ENCODE assay signal across 8 cellular contexts in the genomic region with DNA sequence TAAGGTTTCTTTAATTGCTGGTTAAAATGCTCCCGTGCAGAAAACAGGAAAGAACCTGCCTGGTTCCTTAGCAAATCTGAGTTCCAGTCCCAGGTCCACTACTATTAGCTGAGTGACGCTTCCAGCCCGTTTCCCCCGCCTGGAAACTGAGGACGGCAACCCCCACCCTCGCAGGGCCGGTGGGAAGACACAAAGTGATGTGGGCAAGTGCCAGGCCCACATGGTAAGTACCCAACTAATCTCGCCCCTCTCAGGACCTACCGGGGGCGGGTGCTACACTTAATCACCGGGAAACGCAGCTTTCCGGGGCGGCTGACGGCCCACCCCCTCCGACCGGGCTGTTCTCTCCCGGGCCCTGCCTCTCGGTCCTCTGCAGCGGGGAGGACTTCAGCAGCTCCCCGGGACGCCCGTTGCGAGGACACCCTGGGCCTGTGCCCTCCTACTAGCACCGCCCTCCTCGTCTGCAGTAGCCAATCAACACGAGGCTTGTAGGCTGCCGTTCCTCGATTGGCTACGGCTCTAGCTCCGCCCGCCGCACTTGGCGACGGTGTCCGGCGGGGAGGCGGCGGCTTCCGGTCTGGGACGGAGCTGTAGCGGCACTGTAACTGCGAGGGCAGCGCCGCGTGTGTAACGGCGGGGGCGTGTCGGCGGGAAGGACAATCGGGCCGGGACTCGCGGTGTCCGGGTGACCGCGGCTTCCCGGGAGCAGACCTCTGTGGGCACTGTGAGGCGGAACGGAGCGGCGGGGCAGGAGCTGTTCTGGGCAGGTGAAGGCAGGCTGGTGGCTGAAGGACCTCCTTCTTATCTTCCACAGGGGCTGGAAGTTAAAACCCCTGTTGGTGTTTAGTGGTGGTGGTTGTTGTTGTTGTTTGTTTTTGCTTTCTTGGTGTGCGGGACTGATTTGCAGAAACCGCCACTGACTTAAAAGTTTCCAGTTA. TPM values are rescaled to one million over a fixed set of nuclear protein-coding genes. Genes with fewer than 3 reads are reported as not detected.
A peak's percentile ranks its signal among the peaks of the same experiment; 100 is the strongest.
DNase-seq lines count a peak whose midpoint lies in the region; ATAC-seq and TF ChIP-seq lines count a peak whose summit lies in the region.

A gene with protein sequence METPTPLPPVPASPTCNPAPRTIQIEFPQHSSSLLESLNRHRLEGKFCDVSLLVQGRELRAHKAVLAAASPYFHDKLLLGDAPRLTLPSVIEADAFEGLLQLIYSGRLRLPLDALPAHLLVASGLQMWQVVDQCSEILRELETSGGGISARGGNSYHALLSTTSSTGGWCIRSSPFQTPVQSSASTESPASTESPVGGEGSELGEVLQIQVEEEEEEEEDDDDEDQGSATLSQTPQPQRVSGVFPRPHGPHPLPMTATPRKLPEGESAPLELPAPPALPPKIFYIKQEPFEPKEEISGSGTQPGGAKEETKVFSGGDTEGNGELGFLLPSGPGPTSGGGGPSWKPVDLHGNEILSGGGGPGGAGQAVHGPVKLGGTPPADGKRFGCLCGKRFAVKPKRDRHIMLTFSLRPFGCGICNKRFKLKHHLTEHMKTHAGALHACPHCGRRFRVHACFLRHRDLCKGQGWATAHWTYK (plus strand): TSS at position 568 of the 938 bp plus-strand sequence. CDS start 525 bp downstream, outside the sequence.

- 0 to 1% methylated on average over 35 to 65 of the region's 65 CpGs for WGBS in endodermal cell (ENCODE audit: insufficient coverage in 1 of 2, insufficient read length in 1 of 2), 2 experiments

- H3K9ac ChIP-seq in endodermal cell (ENCODE audit: extremely low read depth, low read length, poor library complexity, severe bottlenecking) = peak within 1 kb of the TSS; percentile 75

- H3K4me1 ChIP-seq in endodermal cell (ENCODE audit: control insufficient read depth, insufficient read depth, low read length) = no peaks in the 10 kb centered on the region

- peak within 1 kb of the TSS; percentile 86 for H3K27ac Mint-ChIP-seq in activated CD8-positive, alpha-beta memory T cell treated with anti-CD3 and anti-CD28 coated beads, Interleukin-2, amount 10 ng/mL, durations not matched to agents 7 days and 5 days
- peak within 1 kb of the TSS; percentile 91 for H3K27ac Mint-ChIP-seq in endodermal cell

- H3K9me3 Mint-ChIP-seq in activated CD8-positive, alpha-beta memory T cell treated with anti-CD3 and anti-CD28 coated beads, Interleukin-2, amount 10 ng/mL, durations not matched to agents 7 days and 5 days (ENCODE audit: low read depth) = no peaks in the 10 kb centered on the region
- H3K9me3 Mint-ChIP-seq in endodermal cell = no peaks in the 10 kb centered on the region

- H3K4me1 Mint-ChIP-seq in activated CD8-positive, alpha-beta memory T cell treated with anti-CD3 and anti-CD28 coated beads, Interleukin-2, amount 10 ng/mL, durations not matched to agents 7 days and 5 days = peaks cover 22% of the 10 kb centered on the region
- peaks cover 11% of the 10 kb centered on the region for H3K4me1 Mint-ChIP-seq in endodermal cell

- peak; percentile 96 for ATAC-seq in GM21390 (IDR thresholded peaks at IDR 0.05; ENCODE audit: unreplicated experiment)
- ATAC-seq in activated CD8-positive, alpha-beta memory T cell treated with anti-CD3 and anti-CD28 coated beads, Interleukin-2, amount 10 ng/mL, durations not matched to agents 7 days and 5 days = peak; percentile 99

- peak; percentile 96 for DNase-seq in Caki2 (ENCODE audit: low read depth)
- DNase-seq in HUDEP-2 (lab: John Stamatoyannopoulos, UW; ENCODE audit: unreplicated experiment in 76 of 76) = peak; percentile 80 to 99 (median 98)
- peak; percentile 94 for DNase-seq in NOMO-1 treated with dmso at 0.1 percent for 144 hours (lab: John Stamatoyannopoulos, UW; ENCODE audit: unreplicated experiment)
- DNase-seq in activated CD8-positive, alpha-beta memory T cell treated with anti-CD3 and anti-CD28 coated beads, Interleukin-2, amount 10 ng/mL, durations not matched to agents 7 days and 5 days = peak; percentile 98
- peak; percentile 99 for DNase-seq in endodermal cell
- peak; percentile 99 for DNase-seq in mesenteric fat pad (ENCODE audit: low spot score)
- DNase-seq in stimulated activated CD8-positive, alpha-beta memory T cell treated with anti-CD3 and anti-CD28 coated beads, Interleukin-15, amount 100 ng/mL, for 1 hour (ENCODE audit: low read depth) = peak; percentile 84

- no peaks in the 10 kb centered on the region for H3K9me3 ChIP-seq in endodermal cell (ENCODE audit: control insufficient read depth, low read length)

- H3K4me3 ChIP-seq in endodermal cell (ENCODE audit: low read length) = peak within 1 kb of the TSS; percentile 97

- H3K27me3 ChIP-seq in endodermal cell (ENCODE audit: control insufficient read depth, insufficient read depth, low read length, poor library complexity, severe bottlenecking) = no peaks in the 10 kb centered on the region

- peaks cover 7% of the 10 kb centered on the region for H3K36me3 Mint-ChIP-seq in activated CD8-positive, alpha-beta memory T cell treated with anti-CD3 and anti-CD28 coated beads, Interleukin-2, amount 10 ng/mL, durations not matched to agents 7 days and 5 days
- H3K36me3 Mint-ChIP-seq in endodermal cell (ENCODE audit: low read depth) = peaks cover 27% of the 10 kb centered on the region

- no peak within 1 kb of the TSS for H3K27ac ChIP-seq in endodermal cell (ENCODE audit: low read depth, low read length)

- no peak for TF ChIP-seq CTCF in endodermal cell (conservative IDR thresholded peaks at IDR 0.05)

- H3K4me3 Mint-ChIP-seq in activated CD8-positive, alpha-beta memory T cell treated with anti-CD3 and anti-CD28 coated beads, Interleukin-2, amount 10 ng/mL, durations not matched to agents 7 days and 5 days = peak within 1 kb of the TSS; percentile 96
- H3K4me3 Mint-ChIP-seq in endodermal cell = peak within 1 kb of the TSS; percentile 92

- H3K36me3 ChIP-seq in endodermal cell (ENCODE audit: control insufficient read depth, insufficient read depth, low read length) = peaks cover 29% of the 10 kb centered on the region

- H3K27me3 Mint-ChIP-seq in activated CD8-positive, alpha-beta memory T cell treated with anti-CD3 and anti-CD28 coated beads, Interleukin-2, amount 10 ng/mL, durations not matched to agents 7 days and 5 days = no peaks in the 10 kb centered on the region
- H3K27me3 Mint-ChIP-seq in endodermal cell (ENCODE audit: insufficient read depth) = peaks cover 4% of the 10 kb centered on the region

- in situ Hi-C loops in Caki2 (cut with HindIII; ENCODE audit: low pct_unique_long_range_greater_than_20kb, low sequenced_read_pairs) = no loop called here

- CTCF ChIA-PET in activated CD8-positive, alpha-beta memory T cell treated with anti-CD3 and anti-CD28 coated beads, Interleukin-2, amount 10 ng/mL, durations not matched to agents 7 days and 5 days (lab: Charles Lee) = interaction anchor here (1.1 to 1.8 kb wide), 10 partner anchors 14 to 257 kb away, joined by 3 to 8 read pairs (median 4); partner anchors contain the start of genes BAK1, CUTA, PFDN6 and UQCC2

RNA-seq across cellular contexts. Expression of the gene that starts here (rescaled TPM):
- 14.3 and 39.3 TPM in 2 replicates for total RNA-seq in Caki2 (2014; rRNA removed; shearing (Covaris generic); ENCODE audit: low replicate concordance)
- total RNA-seq in activated CD8-positive, alpha-beta memory T cell treated with anti-CD3 and anti-CD28 coated beads, Interleukin-2, amount 10 ng/mL, durations not matched to agents 7 days and 5 days = 1 to 10 TPM; 7.4 to 9.0 TPM
- total RNA-seq in endodermal cell (10 to 100 TPM; 18.0 to 20.6 TPM), mesenteric fat pad (4.6 TPM)
- 14.1 TPM for polyA plus RNA-seq in endodermal cell (2013, experiment 1 of 2)
- polyA plus RNA-seq in endodermal cell (2013, experiment 2 of 2) = 12.5 TPM
